13 cellular contexts compared by ENCODE assay signal in the genomic region with DNA sequence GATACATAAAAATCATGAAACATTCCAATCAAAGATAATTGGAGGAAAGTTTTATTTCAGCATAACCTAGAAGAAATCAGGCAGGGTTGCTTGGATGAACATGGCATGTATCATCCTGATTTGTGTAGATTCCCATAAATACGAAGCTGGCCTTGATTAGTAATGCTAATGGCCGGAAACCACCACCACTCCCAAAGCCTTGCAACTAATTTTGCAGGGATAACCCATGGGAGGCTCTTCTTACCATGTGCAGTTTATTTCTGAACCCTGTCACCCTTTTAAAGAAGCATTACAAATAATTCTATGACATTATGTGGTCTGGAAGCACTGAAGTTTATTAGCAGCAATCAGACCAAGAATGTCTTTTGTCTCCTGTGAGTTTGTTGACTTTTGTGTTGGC.
"Had no signal": no experiment of that assay in that cellular context is flagged by ENCODE, and none has a peak within 500 bp of the region (broad histone marks: within the 10 kb centered on the region; RNA-seq: fewer than 3 reads in every experiment).

No MANE protein-coding gene starts in this region.

- H3K4me3 ChIP-seq: esophagus squamous epithelium, sigmoid colon, suprapubic skin had no signal

- H3K36me3 ChIP-seq: suprapubic skin had no signal

- H3K27ac ChIP-seq: esophagus squamous epithelium, sigmoid colon, suprapubic skin had no signal

- H3K4me1 ChIP-seq: esophagus squamous epithelium, suprapubic skin had no signal

- H3K9me3 ChIP-seq: esophagus squamous epithelium, sigmoid colon, suprapubic skin had no signal

- DNase-seq: activated CD4-positive, CD25-positive, alpha-beta regulatory T cell; activated CD8-positive, alpha-beta memory T cell treated with anti-CD3 and anti-CD28 coated beads, Interleukin-2, amount 10 ng/mL, durations not matched to agents 7 days and 5 days; activated gamma-delta T cell; activated naive CD8-positive, alpha-beta T cell treated with anti-CD3 and anti-CD28 coated beads for 36 hours; activated T-cell treated with anti-CD3 and anti-CD28 coated beads, Interleukin-2, amount 50 U/mL, for 4 hours; anterior cingulate cortex; esophagus squamous epithelium; hypothalamus; sigmoid colon; stimulated activated CD4-positive, alpha-beta T cell treated with anti-CD3 and anti-CD28 coated beads, Interleukin-12 subunit alpha, Interleukin-12 subunit beta, amount 100 ng/mL, for 4 hours; stimulated activated naive CD4-positive, alpha-beta T cell; T-helper 2 cell had no signal

- ATAC-seq: activated CD8-positive, alpha-beta memory T cell treated with anti-CD3 and anti-CD28 coated beads, Interleukin-2, amount 10 ng/mL, durations not matched to agents 7 days and 5 days; activated T-cell treated with anti-CD3 and anti-CD28 coated beads, Interleukin-2, amount 50 U/mL, for 4 hours had no signal

- H3K27me3 ChIP-seq: esophagus squamous epithelium, sigmoid colon, suprapubic skin had no signal
